Comparison of ENCODE assay signal across 18 cellular contexts in the genomic region with DNA sequence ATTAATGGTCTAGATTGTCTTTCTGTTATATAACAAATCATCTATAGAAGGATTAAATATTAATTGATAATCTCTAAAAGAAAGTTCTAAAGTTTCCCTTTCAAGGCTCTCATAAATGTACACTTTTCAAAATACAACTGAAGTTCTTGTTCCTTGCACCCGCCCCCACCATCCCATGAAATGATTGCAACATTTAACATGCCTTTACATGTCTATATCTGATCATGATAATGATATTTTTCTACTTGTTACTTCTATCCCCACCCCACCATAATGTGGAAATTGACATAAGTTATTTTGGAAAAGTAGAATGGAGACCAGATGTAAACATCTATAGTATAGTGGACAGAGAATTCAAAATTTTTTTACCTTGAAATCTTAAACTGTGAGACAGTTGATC.
"Had no signal": no experiment of that assay in that cellular context is flagged by ENCODE, and none has a peak within 500 bp of the region (broad histone marks: within the 10 kb centered on the region; RNA-seq: fewer than 3 reads in every experiment).

No MANE protein-coding gene starts in this region.

- H3K9me3 ChIP-seq: esophagus squamous epithelium, heart left ventricle, psoas muscle, right lobe of liver, spleen, testis, tibial nerve had no signal

- H3K4me3 ChIP-seq: esophagus squamous epithelium, heart left ventricle, psoas muscle, right lobe of liver, spleen, testis, tibial nerve had no signal

- H3K36me3 ChIP-seq: esophagus squamous epithelium, heart left ventricle, right lobe of liver, spleen, tibial nerve had no signal

- H3K27me3 ChIP-seq: esophagus squamous epithelium, heart left ventricle, right lobe of liver, spleen, testis, tibial nerve had no signal

- FAIRE-seq: colon had no signal

- H3K4me1 ChIP-seq: esophagus squamous epithelium, heart left ventricle, psoas muscle, right lobe of liver, spleen, testis, tibial nerve had no signal

- ATAC-seq: effector memory CD8-positive, alpha-beta T cell; heart left ventricle; naive thymus-derived CD4-positive, alpha-beta T cell; psoas muscle; right lobe of liver; stimulated activated memory B cell treated with anti-CD40 and anti-IgM and Interleukin-4, amounts not matched to agents 10 μg/mL and 1 μg/mL and 100 μg/mL, for 72 hours had no signal

- DNase-seq: effector memory CD8-positive, alpha-beta T cell; esophagus squamous epithelium; heart left ventricle; hippocampal formation; kidney glomerular epithelial cell; naive thymus-derived CD4-positive, alpha-beta T cell; nephron progenitor cell; psoas muscle; retina; right lobe of liver; spleen; stimulated activated CD4-positive, alpha-beta T cell treated with anti-CD3 and anti-CD28 coated beads, Interleukin-15, amount 100 ng/mL, for 24 hours; stimulated activated CD4-positive, alpha-beta T cell treated with anti-CD3 and anti-CD28 coated beads, Interleukin-1b, Interleukin-23, amount 100 ng/mL, for 48 hours; stimulated activated CD4-positive, alpha-beta T cell treated with anti-CD3 and anti-CD28 coated beads, Interleukin-4, amount 100 ng/mL, for 24 hours; testis had no signal

- H3K27ac ChIP-seq: esophagus squamous epithelium, heart left ventricle, psoas muscle, right lobe of liver, spleen, testis, tibial nerve had no signal
